Comparison of ENCODE assay signal across 8 cellular contexts in genomic region chr22:39520054-39520873, GRCh38.
A peak's percentile ranks its signal among the peaks of the same experiment; 100 is the strongest.
DNase-seq lines count a peak whose midpoint lies in the region; ATAC-seq and TF ChIP-seq lines count a peak whose summit lies in the region.

TSS of gene ATF4 (plus strand) at chr22:39520562. CDS start at chr22:39521446, 884 bp downstream.

- no peak for TF ChIP-seq CTCF in AG09309 (IDR thresholded peaks at IDR 0.05; ENCODE audit: control insufficient read depth, insufficient read depth, low read depth, low read length, missing control alignments)

- H3K4me1 Mint-ChIP-seq in central memory CD8-positive, alpha-beta T cell = peaks cover 36% of the 10 kb centered on the region

- no peaks in the 10 kb centered on the region for H3K9me3 Mint-ChIP-seq in central memory CD8-positive, alpha-beta T cell

- DNase-seq in AG09309 (ENCODE audit: low read depth) (peak; percentile 99), NCI-H446 (lab: John Stamatoyannopoulos, UW) (peak; percentile 94 to 98), iris pigment epithelial cell (ENCODE audit: low read depth) (peak; percentile 100)
- DNase-seq in activated CD4-positive, CD25-positive, alpha-beta regulatory T cell treated with anti-CD3 and anti-CD28 coated beads, Interleukin-2, amount 50 U/mL, for 16 hours (ENCODE audit: low read depth, low spot score) = peak; percentile 94
- DNase-seq in central memory CD8-positive, alpha-beta T cell (ENCODE audit: low spot score in 2 of 2) = peak; percentile 88 to 96
- DNase-seq in stimulated activated CD4-positive, alpha-beta T cell treated with anti-CD3 and anti-CD28 coated beads, Interleukin-12 subunit alpha, Interleukin-12 subunit beta, amount 100 ng/mL, for 24 hours (ENCODE audit: low read depth in 2 of 2) = peak; percentile 90 to 93

- peak within 1 kb of the TSS; percentile 98 for H3K27ac Mint-ChIP-seq in central memory CD8-positive, alpha-beta T cell (ENCODE audit: low read depth)

- H3K27me3 Mint-ChIP-seq in central memory CD8-positive, alpha-beta T cell = no peaks in the 10 kb centered on the region

- H3K36me3 Mint-ChIP-seq in central memory CD8-positive, alpha-beta T cell (ENCODE audit: insufficient read depth) = peaks cover 60% of the 10 kb centered on the region

- peak within 1 kb of the TSS; percentile 89 for H3K4me3 ChIP-seq in AG09309 (ENCODE audit: control insufficient read depth, low read depth, low read length)

- ATAC-seq in GM19025 (IDR thresholded peaks at IDR 0.05; ENCODE audit: low read depth, unreplicated experiment) (peak; percentile 70), HG03342 (IDR thresholded peaks at IDR 0.05; ENCODE audit: unreplicated experiment) (peak; percentile 75)
- peak; percentile 93 for ATAC-seq in central memory CD8-positive, alpha-beta T cell (replicated peaks; ENCODE audit: extremely low read depth, poor library complexity, severe bottlenecking)

- H3K4me3 Mint-ChIP-seq in central memory CD8-positive, alpha-beta T cell = peak within 1 kb of the TSS; percentile 90

Comparison
In these comparisons a context has a peak if more than half of its experiments do, and no peak if none do; other contexts are left out.
1. Peak in every context shown above with its lines: DNase-seq, ATAC-seq and H3K4me3 ChIP-seq.